Comparison of ENCODE assay signal across 12 cellular contexts in the genomic region with DNA sequence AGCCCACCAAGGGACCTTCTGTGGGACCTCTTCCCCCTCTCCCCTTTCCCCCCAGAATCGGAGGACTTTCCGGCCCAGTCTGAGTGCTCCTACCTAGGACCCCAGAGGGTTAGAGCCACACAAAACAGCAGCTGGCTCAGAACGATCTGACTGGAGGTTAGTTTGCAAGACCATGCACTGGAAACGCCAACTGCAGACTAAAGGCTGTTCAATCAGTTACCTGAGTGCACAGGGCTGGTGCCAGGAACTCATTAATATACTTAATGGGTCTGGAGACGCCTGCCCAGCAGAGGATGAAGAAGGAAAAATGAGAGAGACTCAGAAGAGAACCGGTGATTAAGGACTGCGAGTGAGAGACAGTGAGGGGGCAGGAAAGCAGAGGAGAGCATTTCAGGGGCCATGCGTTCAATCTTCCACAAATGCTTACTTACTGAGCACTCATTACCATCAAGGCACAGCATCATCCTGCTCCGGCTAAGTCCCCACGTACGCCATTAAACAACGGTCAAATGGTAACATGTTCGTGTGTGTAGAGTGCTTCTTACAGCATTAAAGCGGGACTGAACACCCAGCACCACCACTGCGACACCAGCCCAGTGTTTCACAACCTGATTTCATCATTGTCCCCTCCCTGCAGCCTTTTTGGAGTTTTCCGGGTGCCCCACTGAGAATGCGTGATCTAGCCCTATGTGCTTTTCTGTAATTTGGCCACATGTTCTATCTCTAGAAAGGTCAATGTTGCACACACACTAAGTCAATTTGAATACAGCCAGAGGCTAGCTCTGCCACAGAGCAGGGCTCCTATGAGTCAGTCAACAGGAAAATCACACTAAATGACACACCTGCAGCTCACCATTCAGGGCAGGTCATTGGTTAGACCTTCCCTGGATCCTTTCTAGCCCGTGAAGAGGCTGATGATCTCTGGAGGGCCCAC. TPM values are rescaled to one million over a fixed set of nuclear protein-coding genes. Genes with fewer than 3 reads are reported as not detected.
DNase-seq lines count a peak whose midpoint lies in the region; ATAC-seq, FAIRE-seq and TF ChIP-seq lines count a peak whose summit lies in the region.
"Had no signal": no experiment of that assay in that cellular context is flagged by ENCODE, and none has a peak within 500 bp of the region (broad histone marks: within the 10 kb centered on the region; RNA-seq: fewer than 3 reads in every experiment).

No MANE protein-coding gene starts in this region.

- H4K8ac ChIP-seq in trophoblast cell (ENCODE audit: low read depth, low read length): no peak overlapping the region

- H3K27ac ChIP-seq in RWPE1 (peak overlapping the region; percentile 93), trophoblast cell (ENCODE audit: low read depth, low read length) (no peak overlapping the region), heart left ventricle (no peak overlapping the region)
- H3K27ac ChIP-seq: 22Rv1, KMS-11 had no signal

- peaks cover 7% of the 10 kb centered on the region for H3K79me2 ChIP-seq in trophoblast cell (ENCODE audit: control insufficient read depth, insufficient read depth, low read length, poor library complexity)

- no peak overlapping the region for H3K4me2 ChIP-seq in trophoblast cell (ENCODE audit: low read length)
- H3K4me2 ChIP-seq: KMS-11 had no signal

- H3K9me3 ChIP-seq in trophoblast cell (ENCODE audit: insufficient read depth, low read depth, low read length) (peaks cover 2% of the 10 kb centered on the region), heart left ventricle (no peaks in the 10 kb centered on the region)

- no peak for TF ChIP-seq CTCF in RWPE1 (conservative IDR thresholded peaks at IDR 0.05; ENCODE audit: low read depth)
- no peak for TF ChIP-seq CTCF in endothelial cell (IDR thresholded peaks at IDR 0.05; ENCODE audit: unreplicated experiment)
- no peak for TF ChIP-seq CTCF in heart left ventricle (IDR thresholded peaks at IDR 0.05)

- no peak overlapping the region for H2BK120ac ChIP-seq in trophoblast cell (ENCODE audit: insufficient read depth, low read length, poor library complexity)

- H3K4me3 ChIP-seq in trophoblast cell (ENCODE audit: low read depth, low read length): no peak overlapping the region
- no peak overlapping the region for H3K4me3 ChIP-seq in heart left ventricle

- H3K4me1 ChIP-seq in trophoblast cell (ENCODE audit: control insufficient read depth in 1 of 2, insufficient read depth in 2 of 2, low read length in 2 of 2) (peaks cover 13 to 20% of the 10 kb centered on the region in 2 experiments), heart left ventricle (peaks cover 7 to 50% (median 35%) of the 10 kb centered on the region in 12 donors)

- H2AFZ ChIP-seq in trophoblast cell (ENCODE audit: insufficient read depth, low read length, poor library complexity): no peak overlapping the region

- CTCF ChIA-PET in RWPE1 (lab: Yijun Ruan, JAX): interaction anchor here (0.7 to 1.0 kb wide), 2 partner anchors 22 to 209 kb away, joined by 3 read pairs; no protein-coding TSS in a partner anchor

- H3K79me1 ChIP-seq in trophoblast cell (ENCODE audit: low read length): no peaks in the 10 kb centered on the region

- H3K23ac ChIP-seq in trophoblast cell (ENCODE audit: low read length): no peak overlapping the region

- H2BK5ac ChIP-seq in trophoblast cell (ENCODE audit: low read depth, low read length, poor library complexity): no peak overlapping the region

- H3K9ac ChIP-seq in trophoblast cell (ENCODE audit: low read length): no peak overlapping the region
- H3K9ac ChIP-seq: KMS-11 had no signal

- H2BK12ac ChIP-seq in trophoblast cell (ENCODE audit: low read length): no peak overlapping the region

- H2AK5ac ChIP-seq in trophoblast cell (ENCODE audit: low read length): no peak overlapping the region

- ATAC-seq in heart left ventricle (no peak), HG03139 (IDR thresholded peaks at IDR 0.05; ENCODE audit: unreplicated experiment) (no peak)

- H3K36me3 ChIP-seq in trophoblast cell (ENCODE audit: control insufficient read depth in 1 of 2, insufficient read depth in 2 of 2, low read length in 2 of 2) (peaks cover 59 to 83% of the 10 kb centered on the region in 2 experiments), heart left ventricle (peaks cover 7 to 100% (median 90%) of the 10 kb centered on the region in 9 donors)

- no CpG with 5 or more reads among the region's 18 CpGs for WGBS in trophoblast cell (ENCODE audit: extremely low coverage, insufficient coverage, insufficient read length)
- 84 to 87% (median 85%) methylated on average over 17 to 18 of the region's 18 CpGs for WGBS in heart left ventricle, 4 donors

- H3K14ac ChIP-seq in trophoblast cell (ENCODE audit: low read length): no peak overlapping the region

- H3K4me3 Mint-ChIP-seq in endothelial cell (ENCODE audit: unreplicated experiment): peak overlapping the region; percentile 75

- H4K12ac ChIP-seq in trophoblast cell (ENCODE audit: low read depth, low read length): no peak overlapping the region

- POLR2A ChIA-PET in RWPE1 (lab: Yijun Ruan, JAX; ENCODE audit: low non-redundant PET): no interaction called here

- peak overlapping the region; percentile 49 for H3K27ac Mint-ChIP-seq in endothelial cell (ENCODE audit: unreplicated experiment)

- H3K27me3 Mint-ChIP-seq in endothelial cell (ENCODE audit: unreplicated experiment): peaks cover 5% of the 10 kb centered on the region

- intact Hi-C loops in heart left ventricle (cut with DNase I): no loop called here

- peaks cover 20% of the 10 kb centered on the region for H3K4me1 Mint-ChIP-seq in endothelial cell (ENCODE audit: unreplicated experiment)

- FAIRE-seq in HTR-8/SVneo (lab: Jason Lieb, UNC): no peak

- H3K18ac ChIP-seq in trophoblast cell (ENCODE audit: low read length): no peak overlapping the region

- peaks cover 55% of the 10 kb centered on the region for H3K36me3 Mint-ChIP-seq in endothelial cell (ENCODE audit: low read depth, unreplicated experiment)

- H3K27me3 ChIP-seq in trophoblast cell (ENCODE audit: insufficient read depth, low read length): no peaks in the 10 kb centered on the region
- no peaks in the 10 kb centered on the region for H3K27me3 ChIP-seq in heart left ventricle

- DNase-seq in DMS53 (lab: John Stamatoyannopoulos, UW) (peak; percentile 43), DMS53 treated with DMSO at 0.1 percent for 48 hours (lab: John Stamatoyannopoulos, UW; ENCODE audit: unreplicated experiment) (no peak), RWPE1 (ENCODE audit: low spot score) (peak; percentile 56), endothelial cell (ENCODE audit: low spot score) (no peak), trophoblast cell (peak in 1 of 2 donors; percentile 15), HTR-8/SVneo (ENCODE audit: insufficient read length, low spot score) (no peak), heart left ventricle (no peak)
- DNase-seq: HCEC 1CT, left cardiac atrium had no signal

- no peak for TF ChIP-seq POLR2A in heart left ventricle (IDR thresholded peaks at IDR 0.05)

- H4K91ac ChIP-seq in trophoblast cell (ENCODE audit: low read depth, low read length): no peak overlapping the region

- H3K9me3 Mint-ChIP-seq in endothelial cell (ENCODE audit: unreplicated experiment): no peaks in the 10 kb centered on the region

- H3K4ac ChIP-seq in trophoblast cell (ENCODE audit: low read depth, low read length): peak overlapping the region; percentile 16

RNA-seq across cellular contexts. Expression of a gene that starts 7.6 kb away (rescaled TPM):
- 626 TPM for total RNA-seq in endothelial cell (ENCODE audit: unreplicated experiment)
- 854 and 880 TPM in 2 replicates for polyA plus RNA-seq in trophoblast cell (2013)
- 100 to 1,000 TPM in 8 of 9 donors, 10 to 100 TPM in 1; 92.2 to 557 (median 174) TPM for total RNA-seq in heart left ventricle
- 100 to 1,000 TPM in 1 of 2 donors, 10 to 100 TPM in 1; 71.1 to 547 TPM for polyA plus RNA-seq in heart left ventricle

RNA-seq across cellular contexts. Expression of a gene that starts 53.4 kb away (rescaled TPM):
- total RNA-seq in endothelial cell (ENCODE audit: unreplicated experiment) (115 TPM), heart left ventricle (100 to 1,000 TPM in 8 of 9 donors, 10 to 100 TPM in 1; 65.9 to 236 (median 135) TPM)
- polyA plus RNA-seq in trophoblast cell (2013): 57.2 and 60.2 TPM in 2 replicates
- 100 to 1,000 TPM in 1 of 2 donors, 10 to 100 TPM in 1; 53.5 to 120 TPM for polyA plus RNA-seq in heart left ventricle

Comparison
In these comparisons a context has a peak if more than half of its experiments do, and no peak if none do; other contexts are left out.
1. DNase-seq: peak in DMS53 (single experiment) and RWPE1 (single experiment); none in DMS53 treated with DMSO at 0.1 percent for 48 hours (single experiment), endothelial cell (single experiment), HTR-8/SVneo (single experiment) and heart left ventricle (0 of 5).